ENCODE assay signal across 20 cellular contexts in genomic region chr13:20241593-20241992, GRCh38. TPM values are rescaled to one million over a fixed set of nuclear protein-coding genes. Genes with fewer than 3 reads are reported as not detected.
DNase-seq lines count a peak whose midpoint lies in the region; ATAC-seq, FAIRE-seq and TF ChIP-seq lines count a peak whose summit lies in the region.
"Had no signal": no experiment of that assay in that cellular context is flagged by ENCODE, and none has a peak within 500 bp of the region (broad histone marks: within the 10 kb centered on the region; RNA-seq: fewer than 3 reads in every experiment).

No MANE protein-coding gene starts in this region.

- TF ChIP-seq CTCF in heart left ventricle (IDR thresholded peaks at IDR 0.05) = no peak
- no peak for TF ChIP-seq CTCF in bronchial epithelial cell (IDR thresholded peaks at IDR 0.05; ENCODE audit: insufficient read depth, low read length, severe bottlenecking)
- no peak for TF ChIP-seq CTCF in nephron progenitor cell (IDR thresholded peaks at IDR 0.05)

- no peak for DNase-seq in Right ventricle myocardium inferior (ENCODE audit: missing footprints)
- no peak for DNase-seq in heart left ventricle
- DNase-seq in bronchial epithelial cell (ENCODE audit: low read depth) = peak; percentile 15
- no peak for DNase-seq in nephron progenitor cell
- no peak for DNase-seq in urothelium cell line (ENCODE audit: low spot score)
- no peak for DNase-seq in NCI-H82 treated with DMSO at 0.1 percent for 48 hours (lab: John Stamatoyannopoulos, UW; ENCODE audit: unreplicated experiment)
- DNase-seq: BE2C; CD8-positive, alpha-beta T cell; COR-L47; DMS153; GM23248 had no signal

- no peak for TF ChIP-seq POLR2A in heart left ventricle (IDR thresholded peaks at IDR 0.05)

- H3K36me3 ChIP-seq in heart left ventricle (no peaks in the 10 kb centered on the region), bronchial epithelial cell (ENCODE audit: control insufficient read depth, insufficient read depth, low read length) (no peaks in the 10 kb centered on the region)
- H3K36me3 ChIP-seq: BE2C had no signal

- H3K36me3 Mint-ChIP-seq in nephron progenitor cell (ENCODE audit: low read depth) = no peaks in the 10 kb centered on the region
- H3K36me3 Mint-ChIP-seq: CD8-positive, alpha-beta T cell had no signal

- H3K27me3 ChIP-seq in heart left ventricle = peaks cover 0 to 23% (median 0%) of the 10 kb centered on the region in 9 donors
- H3K27me3 ChIP-seq in bronchial epithelial cell (ENCODE audit: control insufficient read depth, insufficient read depth, low read length) = no peaks in the 10 kb centered on the region

- H3K27ac Mint-ChIP-seq in nephron progenitor cell = peak overlapping the region; percentile 31
- H3K27ac Mint-ChIP-seq: CD8-positive, alpha-beta T cell had no signal

- H3K4me3 ChIP-seq in heart left ventricle (no peak overlapping the region), bronchial epithelial cell (ENCODE audit: low read depth, low read length) (no peak overlapping the region)
- H3K4me3 ChIP-seq: A549, GM23248 had no signal

- H3K9me3 ChIP-seq in heart left ventricle = no peaks in the 10 kb centered on the region
- H3K9me3 ChIP-seq: A549, BE2C had no signal

- no peak overlapping the region for H3K27ac ChIP-seq in heart left ventricle
- H3K27ac ChIP-seq: A549, C4-2B, GM23248, HL-60 had no signal

- peak; percentile 46 for ATAC-seq in Right ventricle myocardium inferior
- ATAC-seq in heart left ventricle = no peak
- ATAC-seq in esophagus mucosa = peak; percentile 86
- no peak for ATAC-seq in GM18511 (IDR thresholded peaks at IDR 0.05; ENCODE audit: unreplicated experiment)
- ATAC-seq: A549; CD8-positive, alpha-beta T cell; HCT116 had no signal

- FAIRE-seq in bronchial epithelial cell (lab: Jason Lieb, UNC) (no peak), urothelium cell line (lab: Jason Lieb, UNC) (no peak)
- FAIRE-seq: A549, D721Med, H54 had no signal

- H3K27me3 Mint-ChIP-seq in nephron progenitor cell (ENCODE audit: low read depth, poor library complexity) = peaks cover 27% of the 10 kb centered on the region

- no peaks in the 10 kb centered on the region for H3K4me1 Mint-ChIP-seq in nephron progenitor cell

- intact Hi-C loops in Right ventricle myocardium inferior (cut with DNase I) = no loop called here
- intact Hi-C loops in heart left ventricle (cut with DNase I) = no loop called here

- WGBS in heart left ventricle, 4 donors = 49 to 72% (median 66%) methylated on average over 2 of the region's 2 CpGs

- no peaks in the 10 kb centered on the region for H3K4me1 ChIP-seq in heart left ventricle
- H3K4me1 ChIP-seq: A549, BE2C had no signal

- peaks cover 17% of the 10 kb centered on the region for H3K9me3 Mint-ChIP-seq in nephron progenitor cell
- H3K9me3 Mint-ChIP-seq: CD8-positive, alpha-beta T cell had no signal

- no peak overlapping the region for H3K4me3 Mint-ChIP-seq in nephron progenitor cell
- H3K4me3 Mint-ChIP-seq: CD8-positive, alpha-beta T cell had no signal

RNA-seq across cellular contexts. Expression of gene GJB6, which starts 9.5 kb away (rescaled TPM):
- total RNA-seq in Right ventricle myocardium inferior (not detected), heart left ventricle (not detected), bronchial epithelial cell (32.6 and 99.9 TPM in 2 replicates), esophagus mucosa (369 TPM)
- not detected for polyA plus RNA-seq in heart left ventricle
- total RNA-seq: GM23248 had no signal
- polyA plus RNA-seq: AG04450, GM23248 had no signal

RNA-seq across cellular contexts. Expression of gene GJB2, which starts 48.9 kb away (rescaled TPM):
- total RNA-seq in Right ventricle myocardium inferior (0.46 TPM), heart left ventricle (1 to 10 TPM in 1 of 9 donors, under 1 TPM in 7, not detected in 1; 0.10 to 2.0 (median 0.22) TPM), bronchial epithelial cell (192 and 432 TPM in 2 replicates), esophagus mucosa (1,565 TPM)
- polyA plus RNA-seq in heart left ventricle = under 1 TPM; 0.30 to 0.62 TPM
- total RNA-seq: CD8-positive, alpha-beta T cell had no signal

Comparison
In these comparisons a context has a peak if more than half of its experiments do, and no peak if none do; other contexts are left out.
1. ATAC-seq: peak in Right ventricle myocardium inferior (single experiment) and esophagus mucosa (single experiment); none in heart left ventricle (0 of 4) and GM18511 (single experiment).
2. RNA of gene GJB6, which starts 9.5 kb away (total RNA-seq): 369 TPM in esophagus mucosa (single experiment) and 32.6 to 99.9 TPM in bronchial epithelial cell; not detected in Right ventricle myocardium inferior (single experiment) and not detected in heart left ventricle; every median in the first group is over 10 times any median in the second.
3. RNA of gene GJB2, which starts 48.9 kb away (total RNA-seq): 1,565 TPM in esophagus mucosa (single experiment) and 192 to 432 TPM in bronchial epithelial cell; 0.46 TPM in Right ventricle myocardium inferior (single experiment) and 0.10 to 2.0 TPM in heart left ventricle; every median in the first group is over 10 times any median in the second.